Comparison of ENCODE assay signal across 19 cellular contexts in genomic region chr21:32173106-32173755, GRCh38.
"Had no signal": no experiment of that assay in that cellular context is flagged by ENCODE, and none has a peak within 500 bp of the region (broad histone marks: within the 10 kb centered on the region; RNA-seq: fewer than 3 reads in every experiment).

No MANE protein-coding gene starts in this region.

- H3K27ac ChIP-seq: gastroesophageal sphincter, pancreas, tibial nerve had no signal

- H3K4me3 ChIP-seq: gastroesophageal sphincter, lung, pancreas, tibial nerve had no signal

- H3K36me3 ChIP-seq: gastroesophageal sphincter, pancreas, tibial nerve had no signal

- H3K4me1 ChIP-seq: gastroesophageal sphincter, pancreas had no signal

- H3K9me3 ChIP-seq: gastroesophageal sphincter, pancreas, tibial nerve had no signal

- H3K27me3 ChIP-seq: gastroesophageal sphincter, pancreas, tibial nerve had no signal

- DNase-seq: cerebellar nuclear complex; effector CD4-positive, alpha-beta T cell; endodermal cell; erythroblast; glutamatergic neuron; immature natural killer cell; kidney; left cardiac atrium; left ventricle myocardium superior; mesenchymal stem cell; midbrain; naive B cell; occipital lobe; pancreas; right cardiac atrium; stimulated activated CD4-positive, alpha-beta T cell treated with anti-CD3 and anti-CD28 coated beads, Interleukin-4, amount 100 ng/mL, for 1 hour had no signal
